ENCODE assay signal across 16 cellular contexts in the genomic region with DNA sequence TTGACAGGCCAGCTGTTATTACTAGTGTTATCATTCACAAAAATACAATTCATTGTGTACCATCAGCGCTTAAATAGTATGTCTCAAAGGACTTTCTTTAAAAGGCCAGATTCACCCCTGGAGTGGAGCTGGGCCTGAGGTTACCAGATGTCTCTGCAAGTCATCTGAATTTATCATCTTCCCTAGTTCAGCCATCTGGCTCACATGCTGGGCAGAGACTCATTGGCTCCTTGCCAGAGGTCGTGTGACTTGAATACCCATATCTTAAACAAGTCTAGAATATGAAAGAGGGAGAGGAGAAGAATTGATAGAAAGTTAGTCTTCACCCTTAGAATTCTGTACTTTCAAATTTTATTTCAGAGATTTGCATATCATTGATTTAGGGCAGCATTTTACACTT. TPM values are rescaled to one million over a fixed set of nuclear protein-coding genes. Genes with fewer than 3 reads are reported as not detected.
A peak's percentile ranks its signal among the peaks of the same experiment; 100 is the strongest.
DNase-seq lines count a peak whose midpoint lies in the region; ATAC-seq and TF ChIP-seq lines count a peak whose summit lies in the region.
"Had no signal": no experiment of that assay in that cellular context is flagged by ENCODE, and none has a peak within 500 bp of the region (broad histone marks: within the 10 kb centered on the region; RNA-seq: fewer than 3 reads in every experiment).

No MANE protein-coding gene starts in this region.

- peaks cover 6% of the 10 kb centered on the region for H3K4me1 Mint-ChIP-seq in stimulated activated effector memory CD8-positive, alpha-beta T cell treated with anti-CD3 and anti-CD28 coated beads, Interleukin-12 subunit alpha, Interleukin-12 subunit beta, amount 100 ng/mL, for 72 hours

- H3K27ac ChIP-seq in adrenal gland: no peak overlapping the region
- H3K27ac ChIP-seq: 22Rv1 had no signal

- no peak for ATAC-seq in sciatic nerve
- no peak for ATAC-seq in stimulated activated effector memory CD8-positive, alpha-beta T cell treated with anti-CD3 and anti-CD28 coated beads, Interleukin-12 subunit alpha, Interleukin-12 subunit beta, amount 100 ng/mL, for 72 hours
- no peak for ATAC-seq in GM19467 (IDR thresholded peaks at IDR 0.05; ENCODE audit: unreplicated experiment)
- no peak for ATAC-seq in GM21447 (IDR thresholded peaks at IDR 0.05; ENCODE audit: unreplicated experiment)
- ATAC-seq: activated naive CD8-positive, alpha-beta T cell treated with anti-CD3 and anti-CD28 coated beads, Interleukin-2, amount 50 U/mL, for 24 hours; natural killer cell had no signal

- no peaks in the 10 kb centered on the region for H3K27me3 ChIP-seq in adrenal gland

- no peak overlapping the region for H3K4me3 Mint-ChIP-seq in stimulated activated effector memory CD8-positive, alpha-beta T cell treated with anti-CD3 and anti-CD28 coated beads, Interleukin-12 subunit alpha, Interleukin-12 subunit beta, amount 100 ng/mL, for 72 hours
- H3K4me3 Mint-ChIP-seq: activated naive CD8-positive, alpha-beta T cell treated with anti-CD3 and anti-CD28 coated beads, Interleukin-2, amount 50 U/mL, for 24 hours; dendritic cell treated with granulocyte-macrophage colony-stimulating factor and Interleukin-4, amounts not matched to agents 40 ng/mL and 50 ng/mL, for 4 days; natural killer cell had no signal

- intact Hi-C loops in adrenal gland (cut with DNase I) (no loop called here), sciatic nerve (cut with DNase I) (no loop called here)

- peaks cover 2% of the 10 kb centered on the region for H3K9me3 Mint-ChIP-seq in stimulated activated effector memory CD8-positive, alpha-beta T cell treated with anti-CD3 and anti-CD28 coated beads, Interleukin-12 subunit alpha, Interleukin-12 subunit beta, amount 100 ng/mL, for 72 hours
- H3K9me3 Mint-ChIP-seq: natural killer cell had no signal

- H3K9me3 ChIP-seq in adrenal gland (replicated peaks in 1 of 3): no peaks in the 10 kb centered on the region
- H3K9me3 ChIP-seq: HAP-1 had no signal

- 42 to 45% (median 43%) methylated on average over 2 of the region's 2 CpGs for WGBS in adrenal gland, 4 donors

- no peaks in the 10 kb centered on the region for H3K36me3 Mint-ChIP-seq in stimulated activated effector memory CD8-positive, alpha-beta T cell treated with anti-CD3 and anti-CD28 coated beads, Interleukin-12 subunit alpha, Interleukin-12 subunit beta, amount 100 ng/mL, for 72 hours
- H3K36me3 Mint-ChIP-seq: natural killer cell had no signal

- TF ChIP-seq CTCF in adrenal gland (IDR thresholded peaks at IDR 0.05): no peak

- DNase-seq in DMS153 (lab: John Stamatoyannopoulos, UW): peak; percentile 48
- DNase-seq in DMS153 treated with DMSO at 0.1 percent for 48 hours (lab: John Stamatoyannopoulos, UW; ENCODE audit: unreplicated experiment): no peak
- DNase-seq in NCI-H345 treated with DMSO at 0.1 percent for 48 hours (lab: John Stamatoyannopoulos, UW; ENCODE audit: unreplicated experiment): peak; percentile 53
- peak in 4 of 7 donors; percentile 45 to 65 (median 51) for DNase-seq in adrenal gland
- peak; percentile 68 for DNase-seq in sciatic nerve (ENCODE audit: low spot score)
- DNase-seq in stimulated activated effector memory CD8-positive, alpha-beta T cell treated with anti-CD3 and anti-CD28 coated beads, Interleukin-12 subunit alpha, Interleukin-12 subunit beta, amount 100 ng/mL, for 72 hours (ENCODE audit: low spot score in 2 of 2): no peak
- DNase-seq: activated CD8-positive, alpha-beta memory T cell treated with anti-CD3 and anti-CD28 coated beads, Interleukin-2, amount 50 U/mL, for 48 hours; activated naive CD8-positive, alpha-beta T cell treated with anti-CD3 and anti-CD28 coated beads, Interleukin-2, amount 50 U/mL, for 24 hours; natural killer cell; NCI-H2029 treated with DMSO at 0.1 percent for 48 hours; trophoblast cell had no signal

- H3K27ac Mint-ChIP-seq in stimulated activated effector memory CD8-positive, alpha-beta T cell treated with anti-CD3 and anti-CD28 coated beads, Interleukin-12 subunit alpha, Interleukin-12 subunit beta, amount 100 ng/mL, for 72 hours: no peak overlapping the region
- H3K27ac Mint-ChIP-seq: activated naive CD8-positive, alpha-beta T cell treated with anti-CD3 and anti-CD28 coated beads, Interleukin-2, amount 50 U/mL, for 24 hours; dendritic cell treated with granulocyte-macrophage colony-stimulating factor and Interleukin-4, amounts not matched to agents 40 ng/mL and 50 ng/mL, for 4 days; natural killer cell had no signal

- no peak for TF ChIP-seq POLR2A in adrenal gland (IDR thresholded peaks at IDR 0.05)

- H3K36me3 ChIP-seq in adrenal gland (replicated peaks in 1 of 2): no peaks in the 10 kb centered on the region
- H3K36me3 ChIP-seq: HAP-1 had no signal

- no peaks in the 10 kb centered on the region for H3K4me1 ChIP-seq in adrenal gland (replicated peaks in 1 of 2)
- H3K4me1 ChIP-seq: HAP-1 had no signal

- H3K4me3 ChIP-seq in adrenal gland: no peak overlapping the region
- H3K4me3 ChIP-seq: HAP-1 had no signal

RNA-seq across cellular contexts. Expression of gene FMN1, which starts 16.9 kb away (rescaled TPM):
- total RNA-seq in adrenal gland: 10 to 100 TPM in 7 of 8 donors, 1 to 10 TPM in 1; 8.3 to 29.2 (median 11.8) TPM
- 1 to 10 TPM in 2 of 3 donors, under 1 TPM in 1; 0.37 to 6.0 (median 2.3) TPM for polyA plus RNA-seq in adrenal gland
- 10.0 TPM for total RNA-seq in sciatic nerve

Comparison
In these comparisons a context has a peak if more than half of its experiments do, and no peak if none do; other contexts are left out.
1. DNase-seq: peak in DMS153 (single experiment), NCI-H345 treated with DMSO at 0.1 percent for 48 hours (single experiment), adrenal gland (4 of 7) and sciatic nerve (single experiment); none in DMS153 treated with DMSO at 0.1 percent for 48 hours (single experiment) and stimulated activated effector memory CD8-positive, alpha-beta T cell treated with anti-CD3 and anti-CD28 coated beads, Interleukin-12 subunit alpha, Interleukin-12 subunit beta, amount 100 ng/mL, for 72 hours (0 of 2).